36 cellular contexts compared by ENCODE assay signal in genomic region chr6:50795574-50795973, GRCh38. TPM values are rescaled to one million over a fixed set of nuclear protein-coding genes. Genes with fewer than 3 reads are reported as not detected.
"Had no signal": no experiment of that assay in that cellular context is flagged by ENCODE, and none has a peak within 500 bp of the region (broad histone marks: within the 10 kb centered on the region; RNA-seq: fewer than 3 reads in every experiment).

No MANE protein-coding gene starts in this region.

- DNase-seq: Kasumi-1, MG63, NCI-H1048, NCI-H1092 treated with DMSO at 0.1 percent for 48 hours, NCI-H1105 treated with DMSO at 0.1 percent for 48 hours, NCI-H1417, NCI-H1436, NCI-H146, NCI-H1694, NCI-H187, NCI-H1930, NCI-H2029 treated with DMSO at 0.1 percent for 48 hours, NCI-H2081 treated with DMSO at 0.1 percent for 48 hours, NCI-H2107, NCI-H2171, NCI-H226, NCI-H446 treated with DMSO at 0.1 percent for 48 hours, NCI-H510A, NCI-H524, NCI-H526, NCI-H69, NCI-H748 treated with DMSO at 0.1 percent for 48 hours, NCI-H82, PC-9, SHP77, SIG-M5, SJCRH30 had no signal

- H3K4me2 ChIP-seq: PC-9 had no signal

- H3K9me3 ChIP-seq: MG63, SJCRH30 had no signal

- H3K4me1 ChIP-seq: SJCRH30 had no signal

- H3K36me3 ChIP-seq: MG63, SJCRH30 had no signal

- H3K4me3 ChIP-seq: MG63, PC-9, SJCRH30, SK-N-MC had no signal

- H3K27me3 ChIP-seq: MG63, SJCRH30 had no signal

- H2AFZ ChIP-seq: PC-9 had no signal

- FAIRE-seq: RCC 7860 had no signal

- H3K27ac ChIP-seq: PC-9, RWPE1, SJCRH30, SK-N-MC had no signal

- ATAC-seq: Panc1, Right ventricle myocardium inferior, SK-N-SH treated with all-trans-retinoic acid at 6 μM for 48 hours had no signal

RNA-seq across cellular contexts. Expression of gene TFAP2B, which starts 23.1 kb away (rescaled TPM):
- total RNA-seq: OCI-LY7, PC-9, RPMI7951, SK-MEL-5 had no signal
